21 cellular contexts compared by ENCODE assay signal in the genomic region with DNA sequence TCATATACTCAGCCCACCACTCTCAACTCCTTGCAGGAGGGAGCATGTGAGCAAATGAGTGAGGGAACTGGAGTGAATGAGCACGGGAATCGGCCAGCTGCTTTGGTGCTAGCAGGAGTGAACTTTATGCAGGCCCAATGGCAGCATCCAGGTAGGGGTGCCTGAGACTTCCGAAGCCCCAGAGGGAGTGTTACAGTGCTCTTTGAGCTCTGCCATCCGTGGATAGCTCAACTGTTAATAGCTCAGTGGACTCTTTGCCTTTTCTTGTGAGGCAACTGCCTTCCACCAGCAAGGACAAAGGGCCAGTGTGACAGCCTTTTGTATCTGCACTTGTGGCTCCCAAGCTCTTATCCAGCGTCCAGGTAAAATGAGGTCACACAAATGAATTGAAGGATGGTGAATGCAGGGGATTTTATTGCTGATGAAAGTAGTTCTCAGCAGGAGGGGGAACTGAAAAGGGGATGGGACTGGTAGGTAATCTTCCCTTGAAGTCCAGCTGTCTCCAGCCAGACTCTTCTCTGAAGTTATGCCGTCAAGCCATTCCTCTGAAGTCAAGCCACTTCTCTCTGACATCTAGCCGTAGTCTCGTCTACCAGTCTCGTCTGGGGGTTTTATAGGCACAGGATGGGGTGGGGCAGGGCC. TPM values are rescaled to one million over a fixed set of nuclear protein-coding genes. Genes with fewer than 3 reads are reported as not detected.
DNase-seq lines count a peak whose midpoint lies in the region; ATAC-seq and TF ChIP-seq lines count a peak whose summit lies in the region.
"Had no signal": no experiment of that assay in that cellular context is flagged by ENCODE, and none has a peak within 500 bp of the region (broad histone marks: within the 10 kb centered on the region; RNA-seq: fewer than 3 reads in every experiment).

No MANE protein-coding gene starts in this region.

- no peak overlapping the region for H3K4me2 ChIP-seq in neuronal stem cell (ENCODE audit: insufficient read depth, low read length, poor library complexity, severe bottlenecking)
- H3K4me2 ChIP-seq: KMS-11 had no signal

- H3K4ac ChIP-seq in neuronal stem cell (ENCODE audit: low read length) = no peak overlapping the region

- TF ChIP-seq CTCF in Caco-2 (IDR thresholded peaks at IDR 0.05; ENCODE audit: insufficient read depth in 1 of 2, low read depth in 1 of 2, low read length in 1 of 2, severe bottlenecking in 1 of 2, unreplicated experiment in 1 of 2) = no peak

- H3K36me3 ChIP-seq in neuronal stem cell (replicated peaks in 1 of 2; ENCODE audit: control insufficient read depth in 2 of 2, insufficient read depth in 2 of 2, low read length in 2 of 2) = peaks cover 0 to 5% of the 10 kb centered on the region in 2 donors
- no peaks in the 10 kb centered on the region for H3K36me3 ChIP-seq in Caco-2 (ENCODE audit: control insufficient read depth, insufficient read depth, low read length)

- H2AK5ac ChIP-seq in neuronal stem cell (ENCODE audit: low read depth, low read length) = no peak overlapping the region

- BruUV-seq in Caco-2 (replicated peaks; lab: Mats Ljungman, UMichigan) = no TSS peak

- peaks cover 0 to 19% of the 10 kb centered on the region in 2 donors for H3K9me3 ChIP-seq in neuronal stem cell (replicated peaks in 1 of 2; ENCODE audit: control insufficient read depth in 2 of 2, insufficient read depth in 1 of 2, low read depth in 1 of 2, low read length in 2 of 2)
- no peaks in the 10 kb centered on the region for H3K9me3 ChIP-seq in Caco-2

- POLR2A ChIA-PET in T-cell (lab: Charles Lee) (interaction anchor here (0.6 to 0.9 kb wide), 2 partner anchors 16 to 143 kb away, joined by 3 read pairs; no protein-coding TSS in a partner anchor), Caco-2 (lab: Charles Lee) (no interaction called here)

- intact Hi-C loops in posterior vena cava (cut with DNase I) (no loop called here), Caco-2 (cut with micrococcal nuclease; ENCODE audit: unreplicated experiment) (no loop called here)

- H3K23ac ChIP-seq in neuronal stem cell (ENCODE audit: low read depth, low read length, poor library complexity) = no peak overlapping the region

- H3K36me3 Mint-ChIP-seq in T-cell = peaks cover 27% of the 10 kb centered on the region
- H3K36me3 Mint-ChIP-seq in immature natural killer cell = peaks cover 9 to 18% (median 10%) of the 10 kb centered on the region in 3 donors
- no peaks in the 10 kb centered on the region for H3K36me3 Mint-ChIP-seq in Caco-2 (ENCODE audit: insufficient read depth, unreplicated experiment)

- H2BK5ac ChIP-seq in neuronal stem cell (ENCODE audit: low read length) = no peak overlapping the region

- peaks cover 93 to 98% (median 96%) of the 10 kb centered on the region in 3 donors for H3K4me1 Mint-ChIP-seq in T-cell
- H3K4me1 Mint-ChIP-seq in immature natural killer cell = peaks cover 40 to 61% of the 10 kb centered on the region in 2 donors
- H3K4me1 Mint-ChIP-seq in Caco-2 (ENCODE audit: low read depth, unreplicated experiment) = no peaks in the 10 kb centered on the region

- H3K4me3 ChIP-seq in neuronal stem cell (ENCODE audit: low read length in 2 of 2) (no peak overlapping the region), Caco-2 (ENCODE audit: low read depth, low read length) (no peak overlapping the region)
- H3K4me3 ChIP-seq: SK-N-MC had no signal

- no peak overlapping the region for H4K91ac ChIP-seq in neuronal stem cell (ENCODE audit: low read depth, low read length, poor library complexity)

- H2BK120ac ChIP-seq in neuronal stem cell (ENCODE audit: low read depth, low read length) = no peak overlapping the region

- H4K8ac ChIP-seq in neuronal stem cell (ENCODE audit: low read depth, low read length) = no peak overlapping the region

- H3K27me3 Mint-ChIP-seq in T-cell = no peaks in the 10 kb centered on the region
- H3K27me3 Mint-ChIP-seq in immature natural killer cell (ENCODE audit: low read depth in 3 of 3) = no peaks in the 10 kb centered on the region
- no peaks in the 10 kb centered on the region for H3K27me3 Mint-ChIP-seq in Caco-2 (ENCODE audit: insufficient read depth, unreplicated experiment)

- no peak overlapping the region for H2AFZ ChIP-seq in neuronal stem cell (ENCODE audit: low read length)

- CTCF ChIA-PET in T-cell (lab: Charles Lee) = interaction anchor here in 1 of 2 donors (1.0 kb wide), 2 partner anchors 31 to 112 kb away, joined by 3 to 6 read pairs; no protein-coding TSS in a partner anchor
- CTCF ChIA-PET in Caco-2 (lab: Charles Lee) = no interaction called here

- H3K4me3 Mint-ChIP-seq in T-cell = peak overlapping the region in 1 of 3 donors; percentile 42
- no peak overlapping the region for H3K4me3 Mint-ChIP-seq in immature natural killer cell
- H3K4me3 Mint-ChIP-seq in Caco-2 (ENCODE audit: unreplicated experiment) = no peak overlapping the region

- H3K79me1 ChIP-seq in neuronal stem cell (ENCODE audit: low read depth, low read length) = no peaks in the 10 kb centered on the region

- H3K18ac ChIP-seq in neuronal stem cell (ENCODE audit: low read length) = peak overlapping the region; percentile 8

- H2BK12ac ChIP-seq in neuronal stem cell (ENCODE audit: low read length) = no peak overlapping the region

- peak; percentile 16 for DNase-seq in NCI-H146 (lab: John Stamatoyannopoulos, UW)
- DNase-seq in NCI-H146 treated with DMSO at 0.1 percent for 48 hours (lab: John Stamatoyannopoulos, UW; ENCODE audit: unreplicated experiment) = no peak
- no peak for DNase-seq in T-cell
- DNase-seq in immature natural killer cell = no peak
- peak; percentile 14 for DNase-seq in neuronal stem cell (ENCODE audit: low spot score)
- DNase-seq in GOT3 (lab: John Stamatoyannopoulos, UW) = no peak
- DNase-seq in posterior vena cava (ENCODE audit: low spot score) = no peak
- no peak for DNase-seq in Caco-2
- DNase-seq: AML-193, DMS153, GDM1, NCI-H1417, NCI-H1930, NCI-H2171 treated with DMSO at 0.1 percent for 48 hours, NCI-H748 treated with DMSO at 0.1 percent for 48 hours, OCI-M1, SHP77 had no signal

- no peaks in the 10 kb centered on the region for H3K27me3 ChIP-seq in neuronal stem cell (ENCODE audit: control insufficient read depth in 3 of 3, insufficient read depth in 3 of 3, low read depth in 1 of 3, low read length in 3 of 3)
- H3K27me3 ChIP-seq in Caco-2 (replicated peaks; ENCODE audit: control insufficient read depth, insufficient read depth, low read length) = no peaks in the 10 kb centered on the region

- H3K14ac ChIP-seq in neuronal stem cell (ENCODE audit: low read length) = no peak overlapping the region

- H3K9me3 Mint-ChIP-seq in T-cell (peaks cover 0 to 6% (median 0%) of the 10 kb centered on the region in 3 donors), immature natural killer cell (no peaks in the 10 kb centered on the region), Caco-2 (ENCODE audit: unreplicated experiment) (peaks cover 12% of the 10 kb centered on the region)

- no peak for ATAC-seq in T-cell (replicated peaks in 1 of 4)

- no peak overlapping the region for H2BK15ac ChIP-seq in neuronal stem cell (ENCODE audit: low read length)

- no peak overlapping the region for H3K27ac ChIP-seq in neuronal stem cell (replicated peaks; ENCODE audit: low read length)
- H3K27ac ChIP-seq: 22Rv1, C4-2B, KMS-11, SK-N-MC had no signal

- no CpG with 5 or more reads among the region's 9 CpGs for WGBS in neuronal stem cell (ENCODE audit: extremely low coverage in 2 of 2, insufficient read length in 2 of 2, insufficient replicate concordance in 1 of 2), 2 donors

- H3K9ac ChIP-seq in neuronal stem cell (ENCODE audit: low read depth, low read length, poor library complexity) = no peak overlapping the region
- H3K9ac ChIP-seq: KMS-11 had no signal

- H3K4me1 ChIP-seq in neuronal stem cell (ENCODE audit: control insufficient read depth in 2 of 2, insufficient read depth in 1 of 2, low read depth in 1 of 2, low read length in 2 of 2) (peaks cover 0 to 4% of the 10 kb centered on the region in 2 donors), Caco-2 (no peaks in the 10 kb centered on the region)

- peak overlapping the region; percentile 34 to 94 for H3K27ac Mint-ChIP-seq in T-cell
- H3K27ac Mint-ChIP-seq in immature natural killer cell = peak overlapping the region in 4 of 6 donors; percentile 14 to 71 (median 30)
- no peak overlapping the region for H3K27ac Mint-ChIP-seq in Caco-2 (ENCODE audit: unreplicated experiment)

RNA-seq across cellular contexts. Expression of a gene that starts 12.9 kb away (rescaled TPM):
- total RNA-seq in T-cell (10 to 100 TPM; 24.4 to 37.2 (median 33.8) TPM), posterior vena cava (10 to 100 TPM; 30.3 to 30.6 TPM), Caco-2 (2022) (25.0 and 26.3 TPM in 2 replicates)
- polyA plus RNA-seq in immature natural killer cell = 10 to 100 TPM; 14.6 to 23.3 (median 21.4) TPM
- polyA plus RNA-seq in neuronal stem cell (2013, experiment 1 of 2) = 19.1 TPM
- polyA plus RNA-seq in neuronal stem cell (2013, experiment 2 of 2) = 18.8 TPM

Comparison
In these comparisons a context has a peak if more than half of its experiments do, and no peak if none do; other contexts are left out.
1. DNase-seq: peak in NCI-H146 (single experiment) and neuronal stem cell (single experiment); none in NCI-H146 treated with DMSO at 0.1 percent for 48 hours (single experiment), T-cell (0 of 34), immature natural killer cell (0 of 3), GOT3 (single experiment), posterior vena cava (single experiment) and Caco-2 (0 of 2).